8 cellular contexts compared by ENCODE assay signal in genomic region chr6:144036064-144036873, GRCh38. TPM values are rescaled to one million over a fixed set of nuclear protein-coding genes. Genes with fewer than 3 reads are reported as not detected.
DNase-seq lines count a peak whose midpoint lies in the region; ATAC-seq and TF ChIP-seq lines count a peak whose summit lies in the region.

No MANE protein-coding gene starts in this region.

- peaks cover 17% of the 10 kb centered on the region for H3K9me3 Mint-ChIP-seq in WTC11

- no peak overlapping the region for H3K27ac Mint-ChIP-seq in WTC11

- no peak overlapping the region for H3K9ac ChIP-seq in skeletal muscle tissue (ENCODE audit: low read depth in 1 of 3, low read length in 3 of 3)

- H3K4me3 ChIP-seq in left ventricle myocardium inferior (peak overlapping the region; percentile 54), skeletal muscle tissue (ENCODE audit: low read length in 3 of 3) (peak overlapping the region in 2 of 3 donors; percentile 24 to 55)

- POLR2A ChIA-PET in WTC11 (lab: Charles Lee) = interaction anchor here (0.6 kb wide), 1 partner anchor 77 kb away, joined by 3 read pairs; no protein-coding TSS in a partner anchor

- peak; percentile 36 for DNase-seq in ACHN
- peak; percentile 15 for DNase-seq in WTC11 (ENCODE audit: low spot score)
- no peak for DNase-seq in left ventricle myocardium inferior
- DNase-seq in NCI-H748 (lab: John Stamatoyannopoulos, UW; ENCODE audit: unreplicated experiment) = no peak
- DNase-seq in NCI-H2081 (lab: John Stamatoyannopoulos, UW) = no peak

- CTCF ChIA-PET in WTC11 (lab: Charles Lee) = interaction anchor here (0.8 to 3.7 kb wide), 6 partner anchors 13 to 523 kb away, joined by 3 to 21 read pairs (median 5); no protein-coding TSS in a partner anchor

- H3K27me3 ChIP-seq in left ventricle myocardium inferior (ENCODE audit: low read depth) (peaks cover 5% of the 10 kb centered on the region), skeletal muscle tissue (ENCODE audit: control insufficient read depth in 3 of 3, insufficient read depth in 3 of 3, low read length in 3 of 3) (no peaks in the 10 kb centered on the region)

- H3K27me3 Mint-ChIP-seq in WTC11 (ENCODE audit: low read depth) = no peaks in the 10 kb centered on the region; the same call in none of the 2 replicates

- no peaks in the 10 kb centered on the region for H3K36me3 Mint-ChIP-seq in WTC11

- H3K9me3 ChIP-seq in left ventricle myocardium inferior (replicated peaks) = no peaks in the 10 kb centered on the region
- H3K9me3 ChIP-seq in skeletal muscle tissue (ENCODE audit: control insufficient read depth in 3 of 3, low read length in 3 of 3) = peaks cover 0 to 2% (median 0%) of the 10 kb centered on the region in 3 donors

- TF ChIP-seq CTCF in WTC11 (IDR thresholded peaks at IDR 0.05) (no peak), left ventricle myocardium inferior (IDR thresholded peaks at IDR 0.05; ENCODE audit: borderline replicate concordance) (no peak)

- in situ Hi-C loops in ACHN (cut with HindIII; ENCODE audit: low pct_ligation_motif_present, low pct_unique_long_range_greater_than_20kb, low sequenced_read_pairs) = no loop called here

- intact Hi-C loops in left ventricle myocardium inferior (cut with micrococcal nuclease) = no loop called here

- H3K27ac ChIP-seq in left ventricle myocardium inferior (replicated peaks) (peak overlapping the region; percentile 51), skeletal muscle tissue (ENCODE audit: low read depth, low read length) (peak overlapping the region; percentile 25)

- no peaks in the 10 kb centered on the region for H3K4me1 Mint-ChIP-seq in WTC11

- H3K36me3 ChIP-seq in left ventricle myocardium inferior (no peaks in the 10 kb centered on the region), skeletal muscle tissue (ENCODE audit: control insufficient read depth in 3 of 3, insufficient read depth in 3 of 3, low read length in 3 of 3) (no peaks in the 10 kb centered on the region)

- H3K4me3 Mint-ChIP-seq in WTC11 = no peak overlapping the region

- H3K4me1 ChIP-seq in left ventricle myocardium inferior = no peaks in the 10 kb centered on the region
- H3K4me1 ChIP-seq in skeletal muscle tissue (ENCODE audit: control insufficient read depth in 3 of 3, insufficient read depth in 3 of 3, low read length in 3 of 3) = peaks cover 0 to 2% (median 2%) of the 10 kb centered on the region in 3 donors

- ATAC-seq in GM18858 (IDR thresholded peaks at IDR 0.05; ENCODE audit: unreplicated experiment) (peak; percentile 76), HG03095 (IDR thresholded peaks at IDR 0.05; ENCODE audit: unreplicated experiment) (peak; percentile 70), WTC11 (peak; percentile 60)

TF ChIP-seq in WTC11, 78 proteins besides CTCF, POLR2A, EP300 and RAD21 (continues in another document):
- TF ChIP-seq ZNF532 (CRISPR knock-in tag; IDR thresholded peaks at IDR 0.05; ENCODE audit: borderline replicate concordance) (no peak), TP53 (CRISPR knock-in tag; IDR thresholded peaks at IDR 0.05) (no peak), ZBTB43 (CRISPR knock-in tag; IDR thresholded peaks at IDR 0.05) (no peak), FOXP1 (CRISPR knock-in tag; IDR thresholded peaks at IDR 0.05; ENCODE audit: borderline replicate concordance) (no peak), ATF2 (CRISPR knock-in tag; IDR thresholded peaks at IDR 0.05; ENCODE audit: borderline replicate concordance, low read depth) (no peak), USF1 (CRISPR knock-in tag; IDR thresholded peaks at IDR 0.05) (no peak), PRRX2 (CRISPR knock-in tag; IDR thresholded peaks at IDR 0.05) (no peak), ZNF423 (CRISPR knock-in tag; IDR thresholded peaks at IDR 0.05) (no peak), SP1 (CRISPR knock-in tag; conservative IDR thresholded peaks at IDR 0.05) (no peak), ZNF219 (CRISPR knock-in tag; IDR thresholded peaks at IDR 0.05; ENCODE audit: borderline replicate concordance) (no peak), USF2 (CRISPR knock-in tag; IDR thresholded peaks at IDR 0.05) (no peak; the same call in 1 of the 2 replicates), ETV6 (CRISPR knock-in tag; IDR thresholded peaks at IDR 0.05) (no peak), SOX15 (CRISPR knock-in tag; IDR thresholded peaks at IDR 0.05) (no peak)

RNA-seq across cellular contexts. Expression of gene PLAGL1, which starts 28.2 kb away (rescaled TPM):
- total RNA-seq in WTC11 (2021) (1.6 to 1.9 TPM (median 1.7 TPM) in 3 replicates), left ventricle myocardium inferior (10.5 TPM), skeletal muscle tissue (58.5 TPM)

RNA-seq across cellular contexts. Expression of gene SF3B5, which starts 59.1 kb away (rescaled TPM):
- 174 to 181 TPM (median 177 TPM) in 3 replicates for total RNA-seq in WTC11 (2021)
- total RNA-seq in left ventricle myocardium inferior = 131 TPM
- total RNA-seq in skeletal muscle tissue = 71.5 TPM

Comparison
In these comparisons a context has a peak if more than half of its experiments do, and no peak if none do; other contexts are left out.
1. DNase-seq: peak in ACHN (single experiment) and WTC11 (single experiment); none in left ventricle myocardium inferior (single experiment), NCI-H748 (single experiment) and NCI-H2081 (0 of 2).
2. Peak in every context shown above with its lines, with median percentiles within 50 percentile points of each other: ATAC-seq.